17 cellular contexts compared by ENCODE assay signal in the genomic region with DNA sequence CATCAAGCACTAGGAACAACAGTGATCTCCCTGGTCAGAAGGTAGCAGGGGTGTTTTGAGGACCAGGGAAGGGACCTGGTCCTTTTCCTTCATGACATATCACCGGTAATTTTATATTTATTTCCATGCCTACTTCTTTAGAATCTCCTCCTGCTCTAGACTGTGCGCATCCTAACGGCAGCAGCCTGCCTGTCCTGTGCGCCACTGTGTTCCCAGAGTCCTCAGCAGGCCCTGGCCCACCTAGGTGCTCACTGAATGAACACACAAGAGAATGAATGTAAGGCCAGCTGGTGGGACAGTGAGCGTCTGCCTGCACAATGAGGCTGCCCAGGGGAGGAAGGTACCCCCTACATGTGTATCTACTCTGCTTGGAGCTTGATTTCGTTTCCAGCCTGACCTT. TPM values are rescaled to one million over a fixed set of nuclear protein-coding genes. Genes with fewer than 3 reads are reported as not detected.
DNase-seq lines count a peak whose midpoint lies in the region; ATAC-seq and TF ChIP-seq lines count a peak whose summit lies in the region.
"Had no signal": no experiment of that assay in that cellular context is flagged by ENCODE, and none has a peak within 500 bp of the region (broad histone marks: within the 10 kb centered on the region; RNA-seq: fewer than 3 reads in every experiment).

No MANE protein-coding gene starts in this region.

- TF ChIP-seq EP300 in transverse colon (IDR thresholded peaks at IDR 0.05; ENCODE audit: low read depth): no peak

- H3K27ac Mint-ChIP-seq in stimulated activated memory B cell treated with anti-CD40 and anti-IgM and Interleukin-4, amounts not matched to agents 10 μg/mL and 1 μg/mL and 100 μg/mL, for 72 hours: peak overlapping the region; percentile 3
- H3K27ac Mint-ChIP-seq: HFFc6 had no signal

- H3K36me3 ChIP-seq in transverse colon: no peaks in the 10 kb centered on the region
- H3K36me3 ChIP-seq: BE2C had no signal

- intact Hi-C loops in transverse colon (cut with DNase I; ENCODE audit: low total_unique reads): no loop called here

- H3K27me3 Mint-ChIP-seq in stimulated activated memory B cell treated with anti-CD40 and anti-IgM and Interleukin-4, amounts not matched to agents 10 μg/mL and 1 μg/mL and 100 μg/mL, for 72 hours: no peaks in the 10 kb centered on the region

- no peak for TF ChIP-seq POLR2A in transverse colon (IDR thresholded peaks at IDR 0.05)

- no peaks in the 10 kb centered on the region for H3K27me3 ChIP-seq in transverse colon
- H3K27me3 ChIP-seq: BE2C had no signal

- no peak for TF ChIP-seq CTCF in transverse colon (IDR thresholded peaks at IDR 0.05)

- WGBS in transverse colon (ENCODE audit: low coverage in 1 of 2), 2 donors: 86 to 92% methylated on average over 6 of the region's 6 CpGs

- H3K4me3 Mint-ChIP-seq in stimulated activated memory B cell treated with anti-CD40 and anti-IgM and Interleukin-4, amounts not matched to agents 10 μg/mL and 1 μg/mL and 100 μg/mL, for 72 hours: no peak overlapping the region
- H3K4me3 Mint-ChIP-seq: CD4-positive, alpha-beta memory T cell; HFFc6 had no signal

- no peaks in the 10 kb centered on the region for H3K36me3 Mint-ChIP-seq in stimulated activated memory B cell treated with anti-CD40 and anti-IgM and Interleukin-4, amounts not matched to agents 10 μg/mL and 1 μg/mL and 100 μg/mL, for 72 hours
- H3K36me3 Mint-ChIP-seq: CD4-positive, alpha-beta memory T cell had no signal

- peaks cover 19% of the 10 kb centered on the region for H3K4me1 Mint-ChIP-seq in stimulated activated memory B cell treated with anti-CD40 and anti-IgM and Interleukin-4, amounts not matched to agents 10 μg/mL and 1 μg/mL and 100 μg/mL, for 72 hours
- H3K4me1 Mint-ChIP-seq: CD4-positive, alpha-beta memory T cell had no signal

- no peaks in the 10 kb centered on the region for H3K9me3 ChIP-seq in transverse colon
- H3K9me3 ChIP-seq: BE2C, Caco-2 had no signal

- no peak overlapping the region for H3K27ac ChIP-seq in transverse colon
- H3K27ac ChIP-seq: C4-2B, HL-60 had no signal

- no peak overlapping the region for H3K4me3 ChIP-seq in transverse colon
- H3K4me3 ChIP-seq: K562 had no signal

- no peaks in the 10 kb centered on the region for H3K4me1 ChIP-seq in transverse colon

- DNase-seq in NCI-H2029 (lab: John Stamatoyannopoulos, UW): peak; percentile 39
- no peak for DNase-seq in NCI-H2029 treated with DMSO at 0.1 percent for 48 hours (lab: John Stamatoyannopoulos, UW)
- peak; percentile 66 for DNase-seq in COR-L47 (lab: John Stamatoyannopoulos, UW)
- DNase-seq in NCI-H345 treated with DMSO at 0.1 percent for 48 hours (lab: John Stamatoyannopoulos, UW; ENCODE audit: unreplicated experiment): peak; percentile 25
- DNase-seq in transverse colon: no peak
- no peak for DNase-seq in HUDEP-2 (lab: John Stamatoyannopoulos, UW; ENCODE audit: unreplicated experiment in 76 of 76)
- DNase-seq: BE2C; Caco-2; CD4-positive, alpha-beta memory T cell; DMS79 treated with DMSO at 0.1 percent for 48 hours; EL; HCEC 1CT; HFFc6 had no signal

- in situ Hi-C loops in transverse colon (cut with MboI; ENCODE audit: low pct_ligation_motif_present in 1 of 4, low pct_unique_long_range_greater_than_20kb in 1 of 4, low sequenced_read_pairs in 3 of 4): no loop called here

- H3K9me3 Mint-ChIP-seq in stimulated activated memory B cell treated with anti-CD40 and anti-IgM and Interleukin-4, amounts not matched to agents 10 μg/mL and 1 μg/mL and 100 μg/mL, for 72 hours: no peaks in the 10 kb centered on the region
- H3K9me3 Mint-ChIP-seq: CD4-positive, alpha-beta memory T cell; HFFc6 had no signal

- no peak for ATAC-seq in stimulated activated memory B cell treated with anti-CD40 and anti-IgM and Interleukin-4, amounts not matched to agents 10 μg/mL and 1 μg/mL and 100 μg/mL, for 72 hours
- ATAC-seq: K562 had no signal

RNA-seq across cellular contexts. Expression of a gene that starts 51.5 kb away (rescaled TPM):
- total RNA-seq in transverse colon: 10 to 100 TPM; 36.5 to 91.7 (median 45.6) TPM

Comparison
In these comparisons a context has a peak if more than half of its experiments do, and no peak if none do; other contexts are left out.
1. DNase-seq: peak in NCI-H2029 (single experiment), COR-L47 (single experiment) and NCI-H345 treated with DMSO at 0.1 percent for 48 hours (single experiment); none in NCI-H2029 treated with DMSO at 0.1 percent for 48 hours (single experiment), transverse colon (single experiment) and HUDEP-2 (0 of 76).